In the genomic region with DNA sequence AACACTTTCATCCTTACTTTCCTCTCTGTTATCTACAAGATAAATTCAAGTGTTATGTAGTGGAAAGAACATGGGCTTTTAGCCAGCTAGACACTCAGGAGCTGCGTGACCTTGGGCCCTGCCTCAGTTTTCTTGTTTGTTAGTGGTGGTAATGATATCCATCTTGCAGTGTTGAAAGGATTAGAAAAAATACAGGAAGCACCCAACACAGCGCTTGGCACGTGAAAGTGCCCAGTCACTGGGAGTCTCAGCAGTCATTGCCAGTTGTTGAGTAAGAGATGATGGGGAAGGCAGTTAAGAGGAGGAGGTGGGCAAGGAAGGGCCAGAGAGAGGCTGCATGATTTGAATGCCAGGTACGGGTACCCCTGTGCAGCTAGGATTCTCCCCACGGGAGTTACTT, we compare ENCODE assay signal across 1 cellular context.
TF ChIP-seq lines count a peak whose summit lies in the region.

No MANE protein-coding gene starts in this region.

TF ChIP-seq in HepG2, 621 proteins besides CTCF, POLR2A, EP300 and RAD21:
- TF ChIP-seq ZSCAN9 (CRISPR knock-in tag; IDR thresholded peaks at IDR 0.05; ENCODE audit: borderline replicate concordance) (no peak), RBM22 (optimal IDR thresholded peaks at IDR 0.05; ENCODE audit: low read length) (peak; percentile 38)
- TF ChIP-seq, protein P1, sequence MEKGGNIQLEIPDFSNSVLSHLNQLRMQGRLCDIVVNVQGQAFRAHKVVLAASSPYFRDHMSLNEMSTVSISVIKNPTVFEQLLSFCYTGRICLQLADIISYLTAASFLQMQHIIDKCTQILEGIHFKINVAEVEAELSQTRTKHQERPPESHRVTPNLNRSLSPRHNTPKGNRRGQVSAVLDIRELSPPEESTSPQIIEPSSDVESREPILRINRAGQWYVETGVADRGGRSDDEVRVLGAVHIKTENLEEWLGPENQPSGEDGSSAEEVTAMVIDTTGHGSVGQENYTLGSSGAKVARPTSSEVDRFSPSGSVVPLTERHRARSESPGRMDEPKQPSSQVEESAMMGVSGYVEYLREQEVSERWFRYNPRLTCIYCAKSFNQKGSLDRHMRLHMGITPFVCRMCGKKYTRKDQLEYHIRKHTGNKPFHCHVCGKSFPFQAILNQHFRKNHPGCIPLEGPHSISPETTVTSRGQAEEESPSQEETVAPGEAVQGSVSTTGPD (CRISPR knock-in tag; IDR thresholded peaks at IDR 0.05) = no peak
- TF ChIP-seq, protein P2, sequence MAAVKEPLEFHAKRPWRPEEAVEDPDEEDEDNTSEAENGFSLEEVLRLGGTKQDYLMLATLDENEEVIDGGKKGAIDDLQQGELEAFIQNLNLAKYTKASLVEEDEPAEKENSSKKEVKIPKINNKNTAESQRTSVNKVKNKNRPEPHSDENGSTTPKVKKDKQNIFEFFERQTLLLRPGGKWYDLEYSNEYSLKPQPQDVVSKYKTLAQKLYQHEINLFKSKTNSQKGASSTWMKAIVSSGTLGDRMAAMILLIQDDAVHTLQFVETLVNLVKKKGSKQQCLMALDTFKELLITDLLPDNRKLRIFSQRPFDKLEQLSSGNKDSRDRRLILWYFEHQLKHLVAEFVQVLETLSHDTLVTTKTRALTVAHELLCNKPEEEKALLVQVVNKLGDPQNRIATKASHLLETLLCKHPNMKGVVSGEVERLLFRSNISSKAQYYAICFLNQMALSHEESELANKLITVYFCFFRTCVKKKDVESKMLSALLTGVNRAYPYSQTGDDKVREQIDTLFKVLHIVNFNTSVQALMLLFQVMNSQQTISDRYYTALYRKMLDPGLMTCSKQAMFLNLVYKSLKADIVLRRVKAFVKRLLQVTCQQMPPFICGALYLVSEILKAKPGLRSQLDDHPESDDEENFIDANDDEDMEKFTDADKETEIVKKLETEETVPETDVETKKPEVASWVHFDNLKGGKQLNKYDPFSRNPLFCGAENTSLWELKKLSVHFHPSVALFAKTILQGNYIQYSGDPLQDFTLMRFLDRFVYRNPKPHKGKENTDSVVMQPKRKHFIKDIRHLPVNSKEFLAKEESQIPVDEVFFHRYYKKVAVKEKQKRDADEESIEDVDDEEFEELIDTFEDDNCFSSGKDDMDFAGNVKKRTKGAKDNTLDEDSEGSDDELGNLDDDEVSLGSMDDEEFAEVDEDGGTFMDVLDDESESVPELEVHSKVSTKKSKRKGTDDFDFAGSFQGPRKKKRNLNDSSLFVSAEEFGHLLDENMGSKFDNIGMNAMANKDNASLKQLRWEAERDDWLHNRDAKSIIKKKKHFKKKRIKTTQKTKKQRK (IDR thresholded peaks at IDR 0.05; ENCODE audit: low read length) = no peak
